Comparison of ENCODE assay signal across 1 cellular context in genomic region chr20:47479506-47479905, GRCh38.
A peak's percentile ranks its signal among the peaks of the same experiment; 100 is the strongest.
TF ChIP-seq lines count a peak whose summit lies in the region.

No MANE protein-coding gene starts in this region.

TF ChIP-seq in K562, 482 proteins besides CTCF, POLR2A, EP300 and RAD21 (continued from another document):
- TF ChIP-seq PRDM10 (IDR thresholded peaks at IDR 0.05; ENCODE audit: partially characterized antibody) (no peak), ESRRA (IDR thresholded peaks at IDR 0.05; ENCODE audit: borderline replicate concordance, low read depth) (peak; percentile 87), MTA1 (IDR thresholded peaks at IDR 0.05; ENCODE audit: borderline replicate concordance) (peak; percentile 53; the same call in 1 of the 2 replicates), HNRNPUL1 (IDR thresholded peaks at IDR 0.05; ENCODE audit: low read length) (no peak), ZNF24 (IDR thresholded peaks at IDR 0.05) (peak; percentile 29; the same call in 1 of the 2 replicates), HINFP (tag; conservative IDR thresholded peaks at IDR 0.05; ENCODE audit: low read depth) (no peak), NR4A1 (CRISPR knock-in tag; IDR thresholded peaks at IDR 0.05) (no peak), NR4A1 (tag; IDR thresholded peaks at IDR 0.05) (no peak), ZBTB11 (CRISPR knock-in tag; IDR thresholded peaks at IDR 0.05) (peak in 1 of 3 experiments; percentile 85; a peak in 2 of 6 replicates), ADNP (tag; IDR thresholded peaks at IDR 0.05) (peak; percentile 46; the same call in 1 of the 2 replicates), MYBL2 (IDR thresholded peaks at IDR 0.05; ENCODE audit: low read depth) (no peak), MYBL2 (CRISPR knock-in tag; IDR thresholded peaks at IDR 0.05; ENCODE audit: borderline replicate concordance) (no peak), CTBP1 (IDR thresholded peaks at IDR 0.05; ENCODE audit: borderline replicate concordance) (peak; percentile 55), ZNF644 (tag; IDR thresholded peaks at IDR 0.05; ENCODE audit: low read depth) (peak; percentile 40; the same call in 1 of the 2 replicates)
TF ChIP-seq in K562: peak in this region for 9.
